16 cellular contexts compared by ENCODE assay signal in the genomic region with DNA sequence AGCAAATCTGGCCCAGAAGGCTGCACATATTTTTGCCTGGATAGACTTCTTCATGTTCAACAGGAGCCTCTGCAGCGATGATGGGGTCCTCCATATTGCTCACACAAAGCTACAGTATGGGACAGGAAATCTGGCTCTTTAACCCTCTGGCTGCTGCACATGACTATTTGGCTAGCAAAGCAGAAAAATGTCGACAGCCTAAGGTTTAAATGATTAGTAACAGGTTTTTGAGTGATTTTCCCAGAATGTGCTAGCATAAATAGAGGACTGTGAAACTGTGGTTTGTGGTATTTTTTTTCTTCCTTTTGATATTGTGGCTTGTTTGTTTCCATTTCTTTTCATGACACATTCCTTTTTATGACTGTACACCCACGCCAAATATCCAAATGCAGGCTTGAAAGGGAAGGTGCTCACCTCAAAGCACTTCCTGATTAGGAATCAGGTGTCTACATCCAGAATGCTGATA.
A peak's percentile ranks its signal among the peaks of the same experiment; 100 is the strongest.
DNase-seq lines count a peak whose midpoint lies in the region; TF ChIP-seq lines count a peak whose summit lies in the region.
"Had no signal": no experiment of that assay in that cellular context is flagged by ENCODE, and none has a peak within 500 bp of the region (broad histone marks: within the 10 kb centered on the region; RNA-seq: fewer than 3 reads in every experiment).

No MANE protein-coding gene starts in this region.

- H3K4me3 ChIP-seq in cardiac fibroblast (replicated peaks in 1 of 2; ENCODE audit: low read depth in 2 of 2, low read length in 2 of 2) (no peak overlapping the region), retinal pigment epithelial cell (ENCODE audit: low read length) (no peak overlapping the region)
- H3K4me3 ChIP-seq: right lobe of liver had no signal

- DNase-seq in activated CD4-positive, alpha-beta T cell treated with anti-CD3 and anti-CD28 coated beads for 48 hours = peak; percentile 8
- DNase-seq in activated CD4-positive, alpha-beta T cell treated with anti-CD3 and anti-CD28 coated beads for 1 hour = no peak
- DNase-seq in OCI-M1 (lab: John Stamatoyannopoulos, UW) (peak; percentile 32), cardiac fibroblast (ENCODE audit: low read depth in 2 of 2) (peak; percentile 1 to 2), retinal pigment epithelial cell (ENCODE audit: low read depth) (peak; percentile 19), HUDEP-2 (lab: John Stamatoyannopoulos, UW; ENCODE audit: unreplicated experiment in 76 of 76) (no peak), NCI-H1105 (lab: John Stamatoyannopoulos, UW) (no peak)
- DNase-seq in activated effector memory CD4-positive, alpha-beta T cell treated with Interleukin-2 at 50 U/mL for 16 hours = no peak
- DNase-seq: 8988T; hippocampal formation; IMR-90; left ventricle myocardium superior; NCI-H187; right lobe of liver; Right ventricle myocardium superior; stimulated activated naive CD4-positive, alpha-beta T cell treated with Interleukin-2 at 50 U/mL for 16 hours had no signal

- TF ChIP-seq CTCF in cardiac fibroblast (IDR thresholded peaks at IDR 0.05; ENCODE audit: low read depth, low read length) = no peak
- no peak for TF ChIP-seq CTCF in retinal pigment epithelial cell (conservative IDR thresholded peaks at IDR 0.05; ENCODE audit: low read depth, low read length)

Comparison
In these comparisons a context has a peak if more than half of its experiments do, and no peak if none do; other contexts are left out.
1. DNase-seq: peak in activated CD4-positive, alpha-beta T cell treated with anti-CD3 and anti-CD28 coated beads for 48 hours (single experiment), OCI-M1 (single experiment), cardiac fibroblast (2 of 2) and retinal pigment epithelial cell (single experiment); none in activated CD4-positive, alpha-beta T cell treated with anti-CD3 and anti-CD28 coated beads for 1 hour (single experiment), HUDEP-2 (0 of 76), NCI-H1105 (single experiment) and activated effector memory CD4-positive, alpha-beta T cell treated with Interleukin-2 at 50 U/mL for 16 hours (single experiment).